1 cellular context compared by ENCODE assay signal in the genomic region with DNA sequence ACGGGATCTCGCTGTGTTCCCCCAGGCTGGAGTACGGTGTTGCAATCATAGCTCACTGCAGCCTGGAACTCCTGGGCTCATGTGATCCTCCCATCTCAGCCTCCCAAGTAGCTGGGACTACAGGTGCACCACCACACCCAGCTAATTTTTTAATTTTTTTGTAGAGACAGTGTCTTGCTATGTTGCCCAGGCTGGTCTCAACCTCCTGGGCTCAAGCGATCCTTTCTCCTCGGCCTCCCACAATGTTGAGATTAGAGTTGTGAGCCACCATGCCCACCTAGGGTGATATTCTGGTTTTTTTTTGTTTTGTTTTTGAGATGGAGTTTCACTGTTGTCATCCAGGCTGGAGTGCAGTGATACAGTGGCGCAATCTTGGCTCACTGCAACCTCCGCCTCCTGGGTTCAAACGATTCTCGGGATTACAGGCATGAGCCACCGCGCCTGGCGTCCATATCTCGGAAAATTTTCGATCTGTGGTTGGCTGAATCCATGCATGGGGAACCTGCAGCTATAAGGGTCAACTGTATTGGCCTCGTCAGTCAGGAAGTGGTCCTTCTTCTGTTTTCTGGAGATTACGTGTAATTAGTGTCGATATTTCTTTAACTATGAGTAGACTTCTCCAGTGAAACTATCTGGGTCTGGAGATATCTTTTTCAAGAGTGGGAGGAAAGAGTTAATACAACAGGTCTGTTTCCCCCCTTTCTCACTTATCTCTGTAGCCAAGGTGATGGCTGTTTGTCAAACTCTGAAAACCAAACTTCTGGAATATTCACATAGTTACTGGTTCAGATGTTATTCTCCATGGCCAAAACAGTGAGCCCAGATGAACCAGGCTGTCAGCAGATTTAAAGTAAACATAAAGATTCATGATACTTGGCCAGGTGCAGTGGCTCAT.
TF ChIP-seq lines count a peak whose summit lies in the region.

No MANE protein-coding gene starts in this region.

TF ChIP-seq in K562, 482 proteins besides CTCF, POLR2A, EP300 and RAD21 (continues in another document):
- TF ChIP-seq, protein P1, sequence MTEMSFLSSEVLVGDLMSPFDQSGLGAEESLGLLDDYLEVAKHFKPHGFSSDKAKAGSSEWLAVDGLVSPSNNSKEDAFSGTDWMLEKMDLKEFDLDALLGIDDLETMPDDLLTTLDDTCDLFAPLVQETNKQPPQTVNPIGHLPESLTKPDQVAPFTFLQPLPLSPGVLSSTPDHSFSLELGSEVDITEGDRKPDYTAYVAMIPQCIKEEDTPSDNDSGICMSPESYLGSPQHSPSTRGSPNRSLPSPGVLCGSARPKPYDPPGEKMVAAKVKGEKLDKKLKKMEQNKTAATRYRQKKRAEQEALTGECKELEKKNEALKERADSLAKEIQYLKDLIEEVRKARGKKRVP (CRISPR knock-in tag; IDR thresholded peaks at IDR 0.05): no peak
- TF ChIP-seq GTF2E2 (tag; IDR thresholded peaks at IDR 0.05) (no peak; the same call in 1 of the 2 replicates), MCM5 (IDR thresholded peaks at IDR 0.05; ENCODE audit: low read depth) (no peak), ZNF408 (CRISPR knock-in tag; IDR thresholded peaks at IDR 0.05; ENCODE audit: low read depth) (no peak), ZNF24 (IDR thresholded peaks at IDR 0.05) (no peak), RFX5 (IDR thresholded peaks at IDR 0.05; ENCODE audit: low read depth, low read length) (no peak), MED1 (CRISPR knock-in tag; IDR thresholded peaks at IDR 0.05; ENCODE audit: borderline replicate concordance) (no peak), RFX7 (CRISPR knock-in tag; IDR thresholded peaks at IDR 0.05) (no peak), MEF2D (tag; conservative IDR thresholded peaks at IDR 0.05; ENCODE audit: low read depth) (no peak), SETDB1 (IDR thresholded peaks at IDR 0.05; ENCODE audit: low read length) (no peak), NONO (IDR thresholded peaks at IDR 0.05; ENCODE audit: low read depth in 2 of 2, low read length in 1 of 2) (no peak), HDGF (IDR thresholded peaks at IDR 0.05) (no peak), ZNF41 (CRISPR knock-in tag; conservative IDR thresholded peaks at IDR 0.05) (no peak), PTTG1 (tag; IDR thresholded peaks at IDR 0.05; ENCODE audit: low read depth) (no peak), KDM2B (CRISPR knock-in tag; IDR thresholded peaks at IDR 0.05) (no peak), KLF13 (tag; IDR thresholded peaks at IDR 0.05; ENCODE audit: borderline replicate concordance, low read depth) (no peak), FOXK2 (conservative IDR thresholded peaks at IDR 0.05 in 1 of 2, IDR thresholded peaks at IDR 0.05 in 1 of 2; ENCODE audit: low read depth in 2 of 2) (0 out of 4 replicates have a peak, but pooled peaks of 1 of the 2 experiments have one; percentile 41), MTA1 (IDR thresholded peaks at IDR 0.05; ENCODE audit: borderline replicate concordance) (no peak), BRD9 (IDR thresholded peaks at IDR 0.05; ENCODE audit: low read depth, partially characterized antibody) (no peak), ZNF766 (CRISPR knock-in tag; conservative IDR thresholded peaks at IDR 0.05) (0 out of 2 replicates have a peak, but pooled peaks have one; percentile 42), ZNF76 (CRISPR knock-in tag; IDR thresholded peaks at IDR 0.05; ENCODE audit: borderline replicate concordance) (no peak), HDAC8 (tag; IDR thresholded peaks at IDR 0.05) (no peak), FOS (IDR thresholded peaks at IDR 0.05; ENCODE audit: extremely low read depth, insufficient read length) (no peak), ELF2 (CRISPR knock-in tag; IDR thresholded peaks at IDR 0.05) (no peak), ARID1B (IDR thresholded peaks at IDR 0.05) (peak; percentile 94), PCBP2 (IDR thresholded peaks at IDR 0.05; ENCODE audit: low read depth, low read length, poor library complexity, severe bottlenecking) (no peak), ZBTB8A (IDR thresholded peaks at IDR 0.05; ENCODE audit: partially characterized antibody) (no peak), NBN (IDR thresholded peaks at IDR 0.05; ENCODE audit: low read depth) (no peak), PHB (CRISPR knock-in tag; IDR thresholded peaks at IDR 0.05) (no peak), HIVEP1 (CRISPR knock-in tag; IDR thresholded peaks at IDR 0.05) (no peak), NR2C1 (IDR thresholded peaks at IDR 0.05) (0 out of 2 replicates have a peak, but pooled peaks have one; percentile 21), NR2C1 (tag; IDR thresholded peaks at IDR 0.05) (peak; percentile 37; the same call in 1 of the 2 replicates), CEBPG (CRISPR knock-in tag; IDR thresholded peaks at IDR 0.05) (peak; percentile 57; the same call in 1 of the 2 replicates), CEBPG (tag; conservative IDR thresholded peaks at IDR 0.05 in 1 of 2, IDR thresholded peaks at IDR 0.05 in 1 of 2) (peak; percentile 18 to 76; a peak in 3 of 4 replicates), ARHGAP35 (IDR thresholded peaks at IDR 0.05; ENCODE audit: partially characterized antibody) (no peak)
- TF ChIP-seq, protein P2, sequence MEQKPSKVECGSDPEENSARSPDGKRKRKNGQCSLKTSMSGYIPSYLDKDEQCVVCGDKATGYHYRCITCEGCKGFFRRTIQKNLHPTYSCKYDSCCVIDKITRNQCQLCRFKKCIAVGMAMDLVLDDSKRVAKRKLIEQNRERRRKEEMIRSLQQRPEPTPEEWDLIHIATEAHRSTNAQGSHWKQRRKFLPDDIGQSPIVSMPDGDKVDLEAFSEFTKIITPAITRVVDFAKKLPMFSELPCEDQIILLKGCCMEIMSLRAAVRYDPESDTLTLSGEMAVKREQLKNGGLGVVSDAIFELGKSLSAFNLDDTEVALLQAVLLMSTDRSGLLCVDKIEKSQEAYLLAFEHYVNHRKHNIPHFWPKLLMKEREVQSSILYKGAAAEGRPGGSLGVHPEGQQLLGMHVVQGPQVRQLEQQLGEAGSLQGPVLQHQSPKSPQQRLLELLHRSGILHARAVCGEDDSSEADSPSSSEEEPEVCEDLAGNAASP (IDR thresholded peaks at IDR 0.05): no peak
- TF ChIP-seq, protein P3, sequence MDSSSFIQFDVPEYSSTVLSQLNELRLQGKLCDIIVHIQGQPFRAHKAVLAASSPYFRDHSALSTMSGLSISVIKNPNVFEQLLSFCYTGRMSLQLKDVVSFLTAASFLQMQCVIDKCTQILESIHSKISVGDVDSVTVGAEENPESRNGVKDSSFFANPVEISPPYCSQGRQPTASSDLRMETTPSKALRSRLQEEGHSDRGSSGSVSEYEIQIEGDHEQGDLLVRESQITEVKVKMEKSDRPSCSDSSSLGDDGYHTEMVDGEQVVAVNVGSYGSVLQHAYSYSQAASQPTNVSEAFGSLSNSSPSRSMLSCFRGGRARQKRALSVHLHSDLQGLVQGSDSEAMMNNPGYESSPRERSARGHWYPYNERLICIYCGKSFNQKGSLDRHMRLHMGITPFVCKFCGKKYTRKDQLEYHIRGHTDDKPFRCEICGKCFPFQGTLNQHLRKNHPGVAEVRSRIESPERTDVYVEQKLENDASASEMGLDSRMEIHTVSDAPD (CRISPR knock-in tag; IDR thresholded peaks at IDR 0.05): no peak
- TF ChIP-seq, protein P4, sequence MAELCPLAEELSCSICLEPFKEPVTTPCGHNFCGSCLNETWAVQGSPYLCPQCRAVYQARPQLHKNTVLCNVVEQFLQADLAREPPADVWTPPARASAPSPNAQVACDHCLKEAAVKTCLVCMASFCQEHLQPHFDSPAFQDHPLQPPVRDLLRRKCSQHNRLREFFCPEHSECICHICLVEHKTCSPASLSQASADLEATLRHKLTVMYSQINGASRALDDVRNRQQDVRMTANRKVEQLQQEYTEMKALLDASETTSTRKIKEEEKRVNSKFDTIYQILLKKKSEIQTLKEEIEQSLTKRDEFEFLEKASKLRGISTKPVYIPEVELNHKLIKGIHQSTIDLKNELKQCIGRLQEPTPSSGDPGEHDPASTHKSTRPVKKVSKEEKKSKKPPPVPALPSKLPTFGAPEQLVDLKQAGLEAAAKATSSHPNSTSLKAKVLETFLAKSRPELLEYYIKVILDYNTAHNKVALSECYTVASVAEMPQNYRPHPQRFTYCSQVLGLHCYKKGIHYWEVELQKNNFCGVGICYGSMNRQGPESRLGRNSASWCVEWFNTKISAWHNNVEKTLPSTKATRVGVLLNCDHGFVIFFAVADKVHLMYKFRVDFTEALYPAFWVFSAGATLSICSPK (IDR thresholded peaks at IDR 0.05; ENCODE audit: borderline replicate concordance): no peak
- TF ChIP-seq, protein P5, sequence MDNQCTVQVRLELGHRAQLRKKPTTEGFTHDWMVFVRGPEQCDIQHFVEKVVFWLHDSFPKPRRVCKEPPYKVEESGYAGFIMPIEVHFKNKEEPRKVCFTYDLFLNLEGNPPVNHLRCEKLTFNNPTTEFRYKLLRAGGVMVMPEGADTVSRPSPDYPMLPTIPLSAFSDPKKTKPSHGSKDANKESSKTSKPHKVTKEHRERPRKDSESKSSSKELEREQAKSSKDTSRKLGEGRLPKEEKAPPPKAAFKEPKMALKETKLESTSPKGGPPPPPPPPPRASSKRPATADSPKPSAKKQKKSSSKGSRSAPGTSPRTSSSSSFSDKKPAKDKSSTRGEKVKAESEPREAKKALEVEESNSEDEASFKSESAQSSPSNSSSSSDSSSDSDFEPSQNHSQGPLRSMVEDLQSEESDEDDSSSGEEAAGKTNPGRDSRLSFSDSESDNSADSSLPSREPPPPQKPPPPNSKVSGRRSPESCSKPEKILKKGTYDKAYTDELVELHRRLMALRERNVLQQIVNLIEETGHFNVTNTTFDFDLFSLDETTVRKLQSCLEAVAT (IDR thresholded peaks at IDR 0.05): no peak
- TF ChIP-seq, protein P6, sequence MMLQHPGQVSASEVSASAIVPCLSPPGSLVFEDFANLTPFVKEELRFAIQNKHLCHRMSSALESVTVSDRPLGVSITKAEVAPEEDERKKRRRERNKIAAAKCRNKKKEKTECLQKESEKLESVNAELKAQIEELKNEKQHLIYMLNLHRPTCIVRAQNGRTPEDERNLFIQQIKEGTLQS (IDR thresholded peaks at IDR 0.05): peak; percentile 47
- TF ChIP-seq, protein P6 (CRISPR knock-in tag; conservative IDR thresholded peaks at IDR 0.05): no peak
- TF ChIP-seq, protein P7, sequence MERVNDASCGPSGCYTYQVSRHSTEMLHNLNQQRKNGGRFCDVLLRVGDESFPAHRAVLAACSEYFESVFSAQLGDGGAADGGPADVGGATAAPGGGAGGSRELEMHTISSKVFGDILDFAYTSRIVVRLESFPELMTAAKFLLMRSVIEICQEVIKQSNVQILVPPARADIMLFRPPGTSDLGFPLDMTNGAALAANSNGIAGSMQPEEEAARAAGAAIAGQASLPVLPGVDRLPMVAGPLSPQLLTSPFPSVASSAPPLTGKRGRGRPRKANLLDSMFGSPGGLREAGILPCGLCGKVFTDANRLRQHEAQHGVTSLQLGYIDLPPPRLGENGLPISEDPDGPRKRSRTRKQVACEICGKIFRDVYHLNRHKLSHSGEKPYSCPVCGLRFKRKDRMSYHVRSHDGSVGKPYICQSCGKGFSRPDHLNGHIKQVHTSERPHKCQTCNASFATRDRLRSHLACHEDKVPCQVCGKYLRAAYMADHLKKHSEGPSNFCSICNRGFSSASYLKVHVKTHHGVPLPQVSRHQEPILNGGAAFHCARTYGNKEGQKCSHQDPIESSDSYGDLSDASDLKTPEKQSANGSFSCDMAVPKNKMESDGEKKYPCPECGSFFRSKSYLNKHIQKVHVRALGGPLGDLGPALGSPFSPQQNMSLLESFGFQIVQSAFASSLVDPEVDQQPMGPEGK (CRISPR knock-in tag; IDR thresholded peaks at IDR 0.05; ENCODE audit: borderline replicate concordance): no peak
- TF ChIP-seq, protein P8, sequence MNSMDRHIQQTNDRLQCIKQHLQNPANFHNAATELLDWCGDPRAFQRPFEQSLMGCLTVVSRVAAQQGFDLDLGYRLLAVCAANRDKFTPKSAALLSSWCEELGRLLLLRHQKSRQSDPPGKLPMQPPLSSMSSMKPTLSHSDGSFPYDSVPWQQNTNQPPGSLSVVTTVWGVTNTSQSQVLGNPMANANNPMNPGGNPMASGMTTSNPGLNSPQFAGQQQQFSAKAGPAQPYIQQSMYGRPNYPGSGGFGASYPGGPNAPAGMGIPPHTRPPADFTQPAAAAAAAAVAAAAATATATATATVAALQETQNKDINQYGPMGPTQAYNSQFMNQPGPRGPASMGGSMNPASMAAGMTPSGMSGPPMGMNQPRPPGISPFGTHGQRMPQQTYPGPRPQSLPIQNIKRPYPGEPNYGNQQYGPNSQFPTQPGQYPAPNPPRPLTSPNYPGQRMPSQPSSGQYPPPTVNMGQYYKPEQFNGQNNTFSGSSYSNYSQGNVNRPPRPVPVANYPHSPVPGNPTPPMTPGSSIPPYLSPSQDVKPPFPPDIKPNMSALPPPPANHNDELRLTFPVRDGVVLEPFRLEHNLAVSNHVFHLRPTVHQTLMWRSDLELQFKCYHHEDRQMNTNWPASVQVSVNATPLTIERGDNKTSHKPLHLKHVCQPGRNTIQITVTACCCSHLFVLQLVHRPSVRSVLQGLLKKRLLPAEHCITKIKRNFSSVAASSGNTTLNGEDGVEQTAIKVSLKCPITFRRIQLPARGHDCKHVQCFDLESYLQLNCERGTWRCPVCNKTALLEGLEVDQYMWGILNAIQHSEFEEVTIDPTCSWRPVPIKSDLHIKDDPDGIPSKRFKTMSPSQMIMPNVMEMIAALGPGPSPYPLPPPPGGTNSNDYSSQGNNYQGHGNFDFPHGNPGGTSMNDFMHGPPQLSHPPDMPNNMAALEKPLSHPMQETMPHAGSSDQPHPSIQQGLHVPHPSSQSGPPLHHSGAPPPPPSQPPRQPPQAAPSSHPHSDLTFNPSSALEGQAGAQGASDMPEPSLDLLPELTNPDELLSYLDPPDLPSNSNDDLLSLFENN (IDR thresholded peaks at IDR 0.05; ENCODE audit: low read depth in 2 of 2, low read length in 2 of 2): peak in 1 of 2 experiments; percentile 73; a peak in 1 of 4 replicates
- TF ChIP-seq, protein P9, sequence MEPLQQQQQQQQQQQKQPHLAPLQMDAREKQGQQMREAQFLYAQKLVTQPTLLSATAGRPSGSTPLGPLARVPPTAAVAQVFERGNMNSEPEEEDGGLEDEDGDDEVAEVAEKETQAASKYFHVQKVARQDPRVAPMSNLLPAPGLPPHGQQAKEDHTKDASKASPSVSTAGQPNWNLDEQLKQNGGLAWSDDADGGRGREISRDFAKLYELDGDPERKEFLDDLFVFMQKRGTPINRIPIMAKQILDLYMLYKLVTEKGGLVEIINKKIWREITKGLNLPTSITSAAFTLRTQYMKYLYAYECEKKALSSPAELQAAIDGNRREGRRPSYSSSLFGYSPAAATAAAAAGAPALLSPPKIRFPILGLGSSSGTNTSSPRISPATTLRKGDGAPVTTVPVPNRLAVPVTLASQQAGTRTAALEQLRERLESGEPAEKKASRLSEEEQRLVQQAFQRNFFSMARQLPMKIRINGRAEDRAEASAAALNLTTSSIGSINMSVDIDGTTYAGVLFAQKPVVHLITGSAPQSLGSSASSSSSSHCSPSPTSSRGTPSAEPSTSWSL (CRISPR knock-in tag; IDR thresholded peaks at IDR 0.05; ENCODE audit: borderline replicate concordance): no peak
- TF ChIP-seq, protein P10, sequence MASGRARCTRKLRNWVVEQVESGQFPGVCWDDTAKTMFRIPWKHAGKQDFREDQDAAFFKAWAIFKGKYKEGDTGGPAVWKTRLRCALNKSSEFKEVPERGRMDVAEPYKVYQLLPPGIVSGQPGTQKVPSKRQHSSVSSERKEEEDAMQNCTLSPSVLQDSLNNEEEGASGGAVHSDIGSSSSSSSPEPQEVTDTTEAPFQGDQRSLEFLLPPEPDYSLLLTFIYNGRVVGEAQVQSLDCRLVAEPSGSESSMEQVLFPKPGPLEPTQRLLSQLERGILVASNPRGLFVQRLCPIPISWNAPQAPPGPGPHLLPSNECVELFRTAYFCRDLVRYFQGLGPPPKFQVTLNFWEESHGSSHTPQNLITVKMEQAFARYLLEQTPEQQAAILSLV (tag; IDR thresholded peaks at IDR 0.05): no peak
